ENCODE assay signal across 8 cellular contexts in the genomic region with DNA sequence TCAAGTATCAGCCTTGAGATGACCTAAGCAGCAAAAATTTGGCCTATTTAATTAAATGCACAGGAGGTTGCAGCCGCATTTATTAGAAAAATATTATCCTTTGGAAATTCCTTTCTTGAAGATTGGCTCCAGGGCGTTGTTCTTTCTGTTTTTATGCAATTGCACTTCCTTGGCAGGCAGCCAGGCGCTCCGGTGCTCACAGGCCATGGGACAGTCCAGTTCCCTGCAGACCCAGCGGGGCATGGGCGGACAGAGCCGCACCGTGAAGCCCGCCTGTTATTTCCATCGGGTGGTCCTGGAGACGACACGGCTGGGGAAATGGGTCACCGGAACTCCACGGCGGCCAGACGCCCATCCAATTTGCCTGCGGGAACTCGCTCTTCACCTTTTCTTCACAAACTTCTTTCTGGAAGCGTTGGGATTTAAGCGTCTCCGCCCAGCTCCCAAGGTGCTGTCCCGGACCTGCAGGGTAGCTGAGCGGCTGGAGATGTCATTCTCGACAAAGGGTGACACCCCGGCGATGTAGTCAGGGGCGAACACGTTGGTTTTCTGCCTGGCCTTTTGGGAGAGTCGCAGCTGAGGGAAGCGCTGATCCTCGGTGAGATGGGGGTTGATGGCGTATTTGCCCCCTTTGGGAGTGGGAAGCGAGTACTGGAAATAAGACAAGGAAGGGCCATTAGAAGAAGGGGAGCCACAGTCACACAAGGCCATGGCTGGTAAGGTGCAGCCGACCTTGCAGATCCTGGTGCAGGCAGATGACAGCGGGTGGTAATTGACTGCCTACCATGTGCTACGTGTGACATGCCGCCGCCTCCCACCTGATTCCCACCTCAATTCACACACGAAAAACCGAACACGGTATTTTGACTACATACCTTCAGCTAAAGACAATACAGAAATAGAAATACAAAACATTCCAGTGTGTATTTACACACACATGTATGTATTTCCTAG.
A peak's percentile ranks its signal among the peaks of the same experiment; 100 is the strongest.
DNase-seq lines count a peak whose midpoint lies in the region; ATAC-seq lines count a peak whose summit lies in the region.

No MANE protein-coding gene starts in this region.

- H3K27ac Mint-ChIP-seq in stimulated activated naive B cell treated with anti-CD40 and anti-IgM and Interleukin-4, amounts not matched to agents 10 μg/mL and 1 μg/mL and 100 μg/mL, for 72 hours = peak overlapping the region; percentile 79

- H3K4me1 Mint-ChIP-seq in stimulated activated naive B cell treated with anti-CD40 and anti-IgM and Interleukin-4, amounts not matched to agents 10 μg/mL and 1 μg/mL and 100 μg/mL, for 72 hours = peaks cover 9 to 10% of the 10 kb centered on the region in 2 donors

- no peaks in the 10 kb centered on the region for H3K27me3 Mint-ChIP-seq in stimulated activated naive B cell treated with anti-CD40 and anti-IgM and Interleukin-4, amounts not matched to agents 10 μg/mL and 1 μg/mL and 100 μg/mL, for 72 hours

- no peaks in the 10 kb centered on the region for H3K9me3 Mint-ChIP-seq in stimulated activated naive B cell treated with anti-CD40 and anti-IgM and Interleukin-4, amounts not matched to agents 10 μg/mL and 1 μg/mL and 100 μg/mL, for 72 hours

- DNase-seq in NCI-H2227 (lab: John Stamatoyannopoulos, UW; ENCODE audit: unreplicated experiment) (peak; percentile 37), caudate nucleus (lab: John Stamatoyannopoulos, UW) (peak in 18 of 61 donors; percentile 10 to 61 (median 20)), kidney glomerular epithelial cell (lab: John Stamatoyannopoulos, UW) (peak; percentile 24), SHP77 (lab: John Stamatoyannopoulos, UW) (no peak)
- no peak for DNase-seq in stimulated activated naive B cell treated with anti-CD40 and anti-IgM and Interleukin-4, amounts not matched to agents 10 μg/mL and 1 μg/mL and 100 μg/mL, for 72 hours
- no peak for DNase-seq in stimulated activated CD4-positive, alpha-beta T cell treated with anti-CD3 and anti-CD28 coated beads, Interleukin-2, amount 100 ng/mL, for 24 hours
- no peak for DNase-seq in activated CD4-positive, CD25-positive, alpha-beta regulatory T cell (lab: John Stamatoyannopoulos, UW)

- H3K27ac ChIP-seq in caudate nucleus (ENCODE audit: low read depth, low read length) = peak overlapping the region; percentile 36

- peaks cover 45 to 50% of the 10 kb centered on the region in 2 donors for H3K36me3 Mint-ChIP-seq in stimulated activated naive B cell treated with anti-CD40 and anti-IgM and Interleukin-4, amounts not matched to agents 10 μg/mL and 1 μg/mL and 100 μg/mL, for 72 hours

- ATAC-seq in stimulated activated naive B cell treated with anti-CD40 and anti-IgM and Interleukin-4, amounts not matched to agents 10 μg/mL and 1 μg/mL and 100 μg/mL, for 72 hours (replicated peaks) = no peak
- ATAC-seq in HG02798 (IDR thresholded peaks at IDR 0.05; ENCODE audit: poor library complexity, unreplicated experiment) = no peak

- no peak overlapping the region for H3K4me3 Mint-ChIP-seq in stimulated activated naive B cell treated with anti-CD40 and anti-IgM and Interleukin-4, amounts not matched to agents 10 μg/mL and 1 μg/mL and 100 μg/mL, for 72 hours

Comparison
In these comparisons a context has a peak if more than half of its experiments do, and no peak if none do; other contexts are left out.
1. DNase-seq: peak in NCI-H2227 (single experiment) and kidney glomerular epithelial cell (single experiment); none in stimulated activated naive B cell treated with anti-CD40 and anti-IgM and Interleukin-4, amounts not matched to agents 10 μg/mL and 1 μg/mL and 100 μg/mL, for 72 hours (single experiment), stimulated activated CD4-positive, alpha-beta T cell treated with anti-CD3 and anti-CD28 coated beads, Interleukin-2, amount 100 ng/mL, for 24 hours (0 of 2), SHP77 (0 of 2) and activated CD4-positive, CD25-positive, alpha-beta regulatory T cell (0 of 4).